In the genomic region with DNA sequence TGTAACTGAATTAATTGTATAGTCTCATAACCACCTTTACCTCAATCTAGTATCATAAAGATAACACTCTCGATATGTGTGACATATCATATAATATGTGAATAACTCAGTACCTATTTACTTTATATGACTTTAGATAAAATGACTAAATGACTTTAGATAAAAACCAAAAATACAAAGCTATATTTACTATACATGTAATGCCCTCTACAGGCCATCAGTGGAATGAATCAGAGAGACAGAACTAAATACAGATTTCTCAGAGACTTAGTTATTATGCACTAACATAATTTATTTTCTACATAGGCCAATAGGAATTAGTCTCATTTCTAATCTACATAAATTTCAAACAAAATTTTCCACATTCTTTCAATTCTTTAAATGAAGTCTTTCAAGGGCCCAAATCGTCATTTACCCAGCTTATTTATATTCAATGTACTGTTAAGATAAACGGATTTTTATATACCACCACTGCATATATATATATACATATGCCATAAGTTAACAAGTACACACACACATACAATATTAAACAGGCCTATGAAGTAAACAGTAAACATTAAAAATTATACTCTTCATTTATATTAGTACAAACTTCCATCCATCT, we compare ENCODE assay signal across 8 cellular contexts.
DNase-seq lines count a peak whose midpoint lies in the region; ATAC-seq and TF ChIP-seq lines count a peak whose summit lies in the region.

No MANE protein-coding gene starts in this region.

- ATAC-seq in HG03442 (IDR thresholded peaks at IDR 0.05; ENCODE audit: unreplicated experiment) = peak; percentile 47
- ATAC-seq in activated T-cell treated with anti-CD3 and anti-CD28 coated beads, Interleukin-2, amount 50 U/mL, for 72 hours (replicated peaks in 1 of 2) = no peak
- ATAC-seq in GM18870 (IDR thresholded peaks at IDR 0.05; ENCODE audit: unreplicated experiment) = no peak

- TF ChIP-seq CTCF in astrocyte of the cerebellum (IDR thresholded peaks at IDR 0.05; ENCODE audit: low read depth, low read length, missing control alignments) (peak; percentile 46), mesothelial cell of epicardium (IDR thresholded peaks at IDR 0.05; ENCODE audit: unreplicated experiment) (peak; percentile 62)

- peaks cover 37% of the 10 kb centered on the region for H3K4me1 Mint-ChIP-seq in mesothelial cell of epicardium
- H3K4me1 Mint-ChIP-seq in activated T-cell treated with anti-CD3 and anti-CD28 coated beads, Interleukin-2, amount 50 U/mL, for 72 hours (ENCODE audit: low read depth) = peaks cover 10% of the 10 kb centered on the region

- in situ Hi-C loops in astrocyte of the cerebellum (cut with HindIII; ENCODE audit: low sequenced_read_pairs) = no loop called here

- peaks cover 28% of the 10 kb centered on the region for H3K9me3 Mint-ChIP-seq in mesothelial cell of epicardium
- peaks cover 0 to 2% of the 10 kb centered on the region in 2 donors for H3K9me3 Mint-ChIP-seq in activated T-cell treated with anti-CD3 and anti-CD28 coated beads, Interleukin-2, amount 50 U/mL, for 72 hours

- no peak overlapping the region for H3K4me3 Mint-ChIP-seq in mesothelial cell of epicardium
- no peak overlapping the region for H3K4me3 Mint-ChIP-seq in activated T-cell treated with anti-CD3 and anti-CD28 coated beads, Interleukin-2, amount 50 U/mL, for 72 hours

- H3K27ac Mint-ChIP-seq in mesothelial cell of epicardium = peak overlapping the region; percentile 96
- no peak overlapping the region for H3K27ac Mint-ChIP-seq in activated T-cell treated with anti-CD3 and anti-CD28 coated beads, Interleukin-2, amount 50 U/mL, for 72 hours

- DNase-seq in DMS114 treated with DMSO at 0.1 percent for 48 hours (lab: John Stamatoyannopoulos, UW; ENCODE audit: unreplicated experiment) = peak; percentile 16
- no peak for DNase-seq in astrocyte of the cerebellum (ENCODE audit: low read depth)
- DNase-seq in mesothelial cell of epicardium (ENCODE audit: low spot score in 2 of 2, unreplicated experiment in 2 of 2) = no peak
- no peak for DNase-seq in 8988T
- no peak for DNase-seq in NK-92 treated with Interleukin-12 subunit alpha and Interleukin-12 subunit beta, amount 100 ng/mL, for 24 hours (lab: John Stamatoyannopoulos, UW)
- DNase-seq in activated T-cell treated with anti-CD3 and anti-CD28 coated beads, Interleukin-2, amount 50 U/mL, for 72 hours = no peak

- H3K4me3 ChIP-seq in astrocyte of the cerebellum (ENCODE audit: low read depth, low read length) = no peak overlapping the region

- H3K27me3 Mint-ChIP-seq in mesothelial cell of epicardium (ENCODE audit: low read depth) = no peaks in the 10 kb centered on the region
- H3K27me3 Mint-ChIP-seq in activated T-cell treated with anti-CD3 and anti-CD28 coated beads, Interleukin-2, amount 50 U/mL, for 72 hours (ENCODE audit: low read depth) = no peaks in the 10 kb centered on the region

- peaks cover 34% of the 10 kb centered on the region for H3K36me3 Mint-ChIP-seq in mesothelial cell of epicardium
- peaks cover 3 to 5% of the 10 kb centered on the region in 2 donors for H3K36me3 Mint-ChIP-seq in activated T-cell treated with anti-CD3 and anti-CD28 coated beads, Interleukin-2, amount 50 U/mL, for 72 hours (ENCODE audit: insufficient read depth in 2 of 2)
